31 cellular contexts compared by ENCODE assay signal in genomic region chr4:73439445-73439844, GRCh38. TPM values are rescaled to one million over a fixed set of nuclear protein-coding genes. Genes with fewer than 3 reads are reported as not detected.
"Had no signal": no experiment of that assay in that cellular context is flagged by ENCODE, and none has a peak within 500 bp of the region (broad histone marks: within the 10 kb centered on the region; RNA-seq: fewer than 3 reads in every experiment).

No MANE protein-coding gene starts in this region.

- FAIRE-seq: urothelium cell line had no signal

- H3K27ac ChIP-seq: stomach, suprapubic skin, testis, thoracic aorta, thyroid gland, tibial artery, tibial nerve, transverse colon, upper lobe of left lung, upper lobe of right lung, uterus, vagina had no signal

- DNase-seq: stimulated activated CD4-positive, alpha-beta T cell treated with anti-CD3 and anti-CD28 coated beads, Interleukin-2, amount 100 ng/mL, for 48 hours; stimulated activated CD4-positive, alpha-beta T cell treated with anti-CD3 and anti-CD28 coated beads, Interleukin-4, amount 100 ng/mL, for 1 hour; stimulated activated CD4-positive, alpha-beta T cell treated with anti-CD3 and anti-CD28 coated beads, Interleukin-4, amount 100 ng/mL, for 24 hours; stimulated activated CD4-positive, alpha-beta T cell treated with anti-CD3 and anti-CD28 coated beads, Interleukin-4, amount 100 ng/mL, for 4 hours; stimulated activated CD8-positive, alpha-beta memory T cell treated with anti-CD3 and anti-CD28 coated beads, Interleukin-4, amount 100 ng/mL, for 48 hours; stimulated activated naive B cell treated with anti-CD40 and anti-IgM and Interleukin-4, amounts not matched to agents 10 μg/mL and 1 μg/mL and 100 μg/mL, for 72 hours; stimulated activated naive CD4-positive, alpha-beta T cell; stimulated activated naive CD4-positive, alpha-beta T cell treated with Interleukin-2 at 50 U/mL for 16 hours; stimulated activated naive CD8-positive, alpha-beta T cell treated with anti-CD3 and anti-CD28 coated beads, Interleukin-15, amount 100 ng/mL, for 72 hours; stimulated activated naive CD8-positive, alpha-beta T cell treated with anti-CD3 and anti-CD28 coated beads, Interleukin-15, Interleukin-2, amounts not matched to agents 100 U/mL and 50 U/mL, for 24 hours; stomach; substantia nigra; testis; thyroid gland; tibial artery; transverse colon; trophoblast cell; upper lobe of left lung; upper lobe of right lung; uterus had no signal

- H3K4me3 ChIP-seq: stomach, suprapubic skin, testis, thoracic aorta, thyroid gland, tibial artery, tibial nerve, transverse colon, upper lobe of left lung, upper lobe of right lung, uterus, vagina had no signal

- H3K4me1 ChIP-seq: stomach, suprapubic skin, testis, thyroid gland, tibial artery, tibial nerve, transverse colon, upper lobe of left lung, upper lobe of right lung, uterus, vagina had no signal

- H3K27me3 ChIP-seq: stomach, suprapubic skin, testis, thyroid gland, tibial artery, tibial nerve, transverse colon, upper lobe of left lung, upper lobe of right lung, uterus, vagina had no signal

- H3K9me3 ChIP-seq: stomach, suprapubic skin, testis, thoracic aorta, thyroid gland, tibial artery, tibial nerve, transverse colon, upper lobe of left lung, upper lobe of right lung, uterus, vagina had no signal

- ATAC-seq: stimulated activated effector memory CD8-positive, alpha-beta T cell treated with anti-CD3 and anti-CD28 coated beads, Interleukin-12 subunit alpha, Interleukin-12 subunit beta, amount 100 ng/mL, for 72 hours; stimulated activated memory B cell treated with anti-CD40 and anti-IgM and Interleukin-4, amounts not matched to agents 10 μg/mL and 1 μg/mL and 100 μg/mL, for 72 hours; stimulated activated naive B cell treated with anti-CD40 and anti-IgM and Interleukin-4, amounts not matched to agents 10 μg/mL and 1 μg/mL and 100 μg/mL, for 72 hours; stimulated activated naive CD8-positive, alpha-beta T cell treated with anti-CD3 and anti-CD28 coated beads, Interleukin-15, amount 100 ng/mL, for 72 hours; stimulated activated naive CD8-positive, alpha-beta T cell treated with anti-CD3 and anti-CD28 coated beads, Interleukin-15, Interleukin-2, amounts not matched to agents 100 U/mL and 50 U/mL, for 24 hours; upper lobe of right lung had no signal

- H3K36me3 ChIP-seq: stomach, suprapubic skin, thoracic aorta, thyroid gland, tibial artery, tibial nerve, transverse colon, upper lobe of left lung, upper lobe of right lung, uterus, vagina had no signal

RNA-seq across cellular contexts. Expression of gene AFP, which starts 3.4 kb away (rescaled TPM):
- total RNA-seq: subcutaneous adipose tissue, suprapubic skin, temporal lobe, testis, thoracic aorta, thyroid gland, tibial nerve, transverse colon, upper lobe of right lung, ureter, urinary bladder, uterus, vagina had no signal
- polyA plus RNA-seq: stomach, urinary bladder had no signal

RNA-seq across cellular contexts. Expression of gene ALB, which starts 35.4 kb away (rescaled TPM):
- total RNA-seq: thoracic aorta, vagina had no signal

RNA-seq across cellular contexts. Expression of gene AFM, which starts 42.1 kb away (rescaled TPM):
- total RNA-seq: subcutaneous adipose tissue, suprapubic skin, temporal lobe, thoracic aorta, thyroid gland, tibial nerve, transverse colon, upper lobe of right lung, ureter, urinary bladder, vagina had no signal
